ENCODE assay signal across 18 cellular contexts in genomic region chr5:33857037-33857436, GRCh38. TPM values are rescaled to one million over a fixed set of nuclear protein-coding genes. Genes with fewer than 3 reads are reported as not detected.
A peak's percentile ranks its signal among the peaks of the same experiment; 100 is the strongest.
DNase-seq lines count a peak whose midpoint lies in the region; ATAC-seq, FAIRE-seq and TF ChIP-seq lines count a peak whose summit lies in the region.
"Had no signal": no experiment of that assay in that cellular context is flagged by ENCODE, and none has a peak within 500 bp of the region (broad histone marks: within the 10 kb centered on the region; RNA-seq: fewer than 3 reads in every experiment).

No MANE protein-coding gene starts in this region.

- CTCF ChIA-PET in GM12878 (lab: Yijun Ruan, JAX): interaction anchor here (0.7 to 2.9 kb wide), 6 partner anchors 11 to 181 kb away, joined by 3 to 15 read pairs (median 3); partner anchors contain the start of gene RXFP3

- DNase-seq in GM12878 (ENCODE audit: low read depth, low spot score) (peak; percentile 79), COR-L47 (lab: John Stamatoyannopoulos, UW) (no peak), small intestine (no peak), ecto neural progenitor cell (ENCODE audit: low spot score) (no peak)
- DNase-seq: endodermal cell; KBM-7; mammary epithelial cell; NCI-H1436; right cardiac atrium; SK-N-SH; stimulated activated CD4-positive, alpha-beta T cell treated with anti-CD3 and anti-CD28 coated beads, Interleukin-4, amount 100 ng/mL, for 1 hour; stimulated activated naive B cell treated with anti-CD40 and anti-IgM and Interleukin-4, amounts not matched to agents 10 μg/mL and 1 μg/mL and 100 μg/mL, for 72 hours; uterus had no signal

- H3K4me1 ChIP-seq in GM12878 (ENCODE audit: control insufficient read depth, insufficient read depth, low read length) (peaks cover 67% of the 10 kb centered on the region), small intestine (ENCODE audit: control insufficient read depth in 2 of 2, insufficient read depth in 1 of 2, low read depth in 1 of 2, low read length in 1 of 2) (no peaks in the 10 kb centered on the region)

- H3K36me3 ChIP-seq in GM12878 (ENCODE audit: control insufficient read depth in 2 of 2, insufficient read depth in 2 of 2, low read length in 1 of 2) (no peaks in the 10 kb centered on the region), small intestine (ENCODE audit: control insufficient read depth in 2 of 2, insufficient read depth in 2 of 2, low read length in 2 of 2) (no peaks in the 10 kb centered on the region)
- H3K36me3 ChIP-seq: BLaER1, uterus had no signal

- peak in 1 of 2 experiments; percentile 63; a peak in 2 of 4 replicates for TF ChIP-seq EP300 in GM12878 (IDR thresholded peaks at IDR 0.05; ENCODE audit: borderline replicate concordance in 1 of 2, control insufficient read depth in 1 of 2, low read depth in 2 of 2, low read length in 2 of 2)

- ATAC-seq in GM18861 (IDR thresholded peaks at IDR 0.05; ENCODE audit: unreplicated experiment) (peak; percentile 60), GM21360 (IDR thresholded peaks at IDR 0.05; ENCODE audit: unreplicated experiment) (peak; percentile 57), HG03025 (IDR thresholded peaks at IDR 0.05; ENCODE audit: low FRiP score, unreplicated experiment) (peak; percentile 81), GM12878 (peak; percentile 93)
- ATAC-seq: right cardiac atrium; stimulated activated naive B cell treated with anti-CD40 and anti-IgM and Interleukin-4, amounts not matched to agents 10 μg/mL and 1 μg/mL and 100 μg/mL, for 72 hours had no signal

- TF ChIP-seq POLR2A in GM12878 (IDR thresholded peaks at IDR 0.05; ENCODE audit: low read depth, low read length): no peak

- H3K79me2 ChIP-seq in GM12878 (ENCODE audit: control insufficient read depth, insufficient read depth, low read length): peaks cover 7% of the 10 kb centered on the region

- TF ChIP-seq CTCF in GM12878 (IDR thresholded peaks at IDR 0.05 in 2 of 3, conservative IDR thresholded peaks at IDR 0.05 in 1 of 3; ENCODE audit: control insufficient read depth in 2 of 3, extremely low read depth in 1 of 3, insufficient read depth in 1 of 3, low read depth in 3 of 3, low read length in 3 of 3): no peak

- SMC1A ChIA-PET in GM12878 (lab: Charles Lee; ENCODE audit: uncharacterized antibody, unreplicated experiment): interaction anchor here (0.8 to 7.2 kb wide), 5 partner anchors 8 to 181 kb away, joined by 3 to 70 read pairs (median 4); partner anchors contain the start of gene RXFP3

- H3K4me3 ChIP-seq in GM12878 (0 out of 2 replicates have a peak overlapping the region, but pooled peaks have one; percentile 12), small intestine (ENCODE audit: low read depth in 1 of 2, low read length in 2 of 2) (no peak overlapping the region)
- H3K4me3 ChIP-seq: BLaER1, uterus had no signal

- RAD21 ChIA-PET in GM12878 (lab: Charles Lee; ENCODE audit: unreplicated experiment): interaction anchor here (1.0 to 3.3 kb wide), 2 partner anchors 76 to 78 kb away, joined by 5 to 13 read pairs; no protein-coding TSS in a partner anchor

- in situ Hi-C loops in GM12878 (cut with MboI): no loop called here

- no TSS peak for BruUV-seq in GM12878 (replicated peaks; lab: Mats Ljungman, UMichigan)

- peak overlapping the region; percentile 66 for H3K4me2 ChIP-seq in GM12878 (ENCODE audit: control insufficient read depth, insufficient read depth)
- H3K4me2 ChIP-seq: BLaER1, SK-N-SH had no signal

- 23% methylated on average over 5 of the region's 5 CpGs for WGBS in GM12878 (ENCODE audit: insufficient coverage, insufficient replicate concordance, low lambda C conversion rate, missing lambda C conversion rate)
- 74 to 79% (median 76%) methylated on average over 5 of the region's 5 CpGs for WGBS in small intestine, 3 donors

- H3K27ac ChIP-seq in GM12878 (ENCODE audit: control insufficient read depth, insufficient read depth) (peak overlapping the region; percentile 71), small intestine (ENCODE audit: low read depth in 1 of 2, low read length in 1 of 2) (no peak overlapping the region)
- H3K27ac ChIP-seq: BLaER1, uterus had no signal

- no peak overlapping the region for H2AFZ ChIP-seq in GM12878 (ENCODE audit: control insufficient read depth, low read depth, low read length)

- H3K27me3 ChIP-seq in GM12878 (replicated peaks in 1 of 2; ENCODE audit: control insufficient read depth in 2 of 2, insufficient read depth in 2 of 2, low read length in 1 of 2) (no peaks in the 10 kb centered on the region), small intestine (ENCODE audit: control insufficient read depth in 2 of 2, insufficient read depth in 2 of 2, low read length in 2 of 2) (no peaks in the 10 kb centered on the region)
- H3K27me3 ChIP-seq: BLaER1, uterus had no signal

- TF ChIP-seq RAD21 in GM12878 (IDR thresholded peaks at IDR 0.05; ENCODE audit: insufficient read depth, low read depth, low read length): no peak

- POLR2A ChIA-PET in GM12878 (lab: Charles Lee): interaction anchor here (0.6 kb wide), 2 partner anchors 181 to 1274 kb away, joined by 3 read pairs; no protein-coding TSS in a partner anchor

- FAIRE-seq in GM12878 (lab: Jason Lieb, UNC) (peak; percentile 91), small intestine (lab: Jason Lieb, UNC) (no peak)
- FAIRE-seq: bronchial epithelial cell had no signal

- H3K9me3 ChIP-seq in GM12878 (replicated peaks; ENCODE audit: control insufficient read depth, insufficient read depth, low read length): no peaks in the 10 kb centered on the region; the same call in 1 of the 3 replicates
- no peaks in the 10 kb centered on the region for H3K9me3 ChIP-seq in small intestine (ENCODE audit: control insufficient read depth, low read depth)
- H3K9me3 ChIP-seq: BLaER1, SK-N-SH, uterus had no signal

- H4K20me1 ChIP-seq in GM12878 (ENCODE audit: control insufficient read depth, insufficient read depth): no peaks in the 10 kb centered on the region
- H4K20me1 ChIP-seq: BLaER1 had no signal

- no peak overlapping the region for H3K9ac ChIP-seq in GM12878 (ENCODE audit: control insufficient read depth, insufficient read depth, low read length)
- H3K9ac ChIP-seq: BLaER1, SK-N-SH had no signal

- intact Hi-C loops in GM12878 (cut with micrococcal nuclease; ENCODE audit: unreplicated experiment): no loop called here

TF ChIP-seq in GM12878, 131 proteins besides CTCF, POLR2A, EP300 and RAD21 (continues in another document):
- TF ChIP-seq YBX1 (IDR thresholded peaks at IDR 0.05) (no peak), NKRF (conservative IDR thresholded peaks at IDR 0.05) (no peak), TCF7 (IDR thresholded peaks at IDR 0.05; ENCODE audit: borderline replicate concordance) (no peak), ATF2 (IDR thresholded peaks at IDR 0.05; ENCODE audit: low read length) (peak; percentile 70; the same call in 1 of the 2 replicates), PAX8 (IDR thresholded peaks at IDR 0.05) (no peak), MEF2B (IDR thresholded peaks at IDR 0.05; ENCODE audit: partially characterized antibody, poor library complexity, severe bottlenecking) (peak; percentile 62), HDAC2 (IDR thresholded peaks at IDR 0.05) (no peak), BRCA1 (IDR thresholded peaks at IDR 0.05; ENCODE audit: low read depth, low read length) (no peak), DPF2 (IDR thresholded peaks at IDR 0.05) (peak; percentile 40; the same call in 1 of the 2 replicates), ZSCAN29 (IDR thresholded peaks at IDR 0.05) (no peak), CBX3 (IDR thresholded peaks at IDR 0.05; ENCODE audit: borderline replicate concordance, low read depth) (no peak)

RNA-seq across cellular contexts. Expression of gene ADAMTS12, which starts 34.8 kb away (rescaled TPM):
- 40.9 and 41.6 TPM in 2 replicates for total RNA-seq in GM12878 (2013; cell fraction: nucleolus; rRNA removed)
- total RNA-seq in GM12878 (2014; rRNA removed) (27.9 and 30.6 TPM in 2 replicates), GM12878 (2014; rRNA removed; fragmentation: Illumina TruSeq; extraction: Trizol) (21.2 and 21.7 TPM in 2 replicates), GM12878 (2021) (28.4 and 32.5 TPM in 2 replicates)
- polyA plus RNA-seq in GM12878 (2011; ENCODE audit: low read depth): 5.6 TPM
- polyA plus RNA-seq in GM12878 (2011; rRNA removed) (0.07 and 0.11 TPM in 2 replicates), GM12878 (2014; fragmentation: Illumina TruSeq; extraction: Trizol) (16.4 and 20.2 TPM in 2 replicates), GM12878 (2014; fragmentation: Nextera tagmentation; extraction: Ambion mirVana) (10 to 100 TPM; 29.4 to 35.8 TPM), GM12878 (2014; rRNA removed) (19.5 and 20.0 TPM in 2 replicates), GM12878 (2016; fragmentation: Nextera tagmentation; extraction: Ambion mirVana) (10 to 100 TPM; 12.3 to 15.1 TPM), small intestine (under 1 TPM in 2 of 3 donors, not detected in 1; 0.37 to 0.54 TPM)
- 0.03 and 0.08 TPM in 2 replicates for polyA plus RNA-seq in GM12878 (2011; cell fraction: cytosol; rRNA removed)
- 0.18 TPM in 2 replicates for polyA plus RNA-seq in GM12878 (2011; cell fraction: nucleus; rRNA removed)
- polyA plus RNA-seq in GM12878 (2012): 7.0 and 8.5 TPM in 2 replicates
- polyA minus RNA-seq in GM12878 (2011; rRNA and poly(A)+ RNA removed): 0.21 and 0.37 TPM in 2 replicates
- polyA minus RNA-seq in GM12878 (2011; cell fraction: cytosol; rRNA and poly(A)+ RNA removed): not detected in 2 replicates
- 0.36 and 0.57 TPM in 2 replicates for polyA minus RNA-seq in GM12878 (2011; cell fraction: nucleus; rRNA and poly(A)+ RNA removed)
